In the genomic region with DNA sequence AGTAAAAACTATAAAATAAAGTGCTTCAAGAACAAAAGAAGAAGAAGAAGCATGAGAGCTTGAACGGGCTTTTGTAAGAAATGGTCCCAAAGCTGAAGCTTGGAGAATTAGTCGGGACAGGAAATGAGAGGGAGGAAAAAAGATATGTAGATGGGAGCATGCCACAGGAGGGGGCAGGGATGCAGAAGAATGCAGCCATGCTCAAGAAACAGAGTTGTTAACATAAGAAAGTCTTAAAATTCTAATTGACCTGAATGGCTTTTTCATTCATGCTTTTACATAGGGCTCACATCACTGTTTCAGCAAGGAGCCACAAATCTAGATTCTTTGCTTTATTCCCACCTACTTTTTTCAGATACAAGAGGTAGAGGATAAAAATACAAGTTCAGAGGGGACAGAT, we compare ENCODE assay signal across 1 cellular context.
TF ChIP-seq lines count a peak whose summit lies in the region.

No MANE protein-coding gene starts in this region.

TF ChIP-seq in GM23338, 12 proteins besides CTCF, POLR2A, EP300 and RAD21 (continued from another document):
- TF ChIP-seq, protein P1, sequence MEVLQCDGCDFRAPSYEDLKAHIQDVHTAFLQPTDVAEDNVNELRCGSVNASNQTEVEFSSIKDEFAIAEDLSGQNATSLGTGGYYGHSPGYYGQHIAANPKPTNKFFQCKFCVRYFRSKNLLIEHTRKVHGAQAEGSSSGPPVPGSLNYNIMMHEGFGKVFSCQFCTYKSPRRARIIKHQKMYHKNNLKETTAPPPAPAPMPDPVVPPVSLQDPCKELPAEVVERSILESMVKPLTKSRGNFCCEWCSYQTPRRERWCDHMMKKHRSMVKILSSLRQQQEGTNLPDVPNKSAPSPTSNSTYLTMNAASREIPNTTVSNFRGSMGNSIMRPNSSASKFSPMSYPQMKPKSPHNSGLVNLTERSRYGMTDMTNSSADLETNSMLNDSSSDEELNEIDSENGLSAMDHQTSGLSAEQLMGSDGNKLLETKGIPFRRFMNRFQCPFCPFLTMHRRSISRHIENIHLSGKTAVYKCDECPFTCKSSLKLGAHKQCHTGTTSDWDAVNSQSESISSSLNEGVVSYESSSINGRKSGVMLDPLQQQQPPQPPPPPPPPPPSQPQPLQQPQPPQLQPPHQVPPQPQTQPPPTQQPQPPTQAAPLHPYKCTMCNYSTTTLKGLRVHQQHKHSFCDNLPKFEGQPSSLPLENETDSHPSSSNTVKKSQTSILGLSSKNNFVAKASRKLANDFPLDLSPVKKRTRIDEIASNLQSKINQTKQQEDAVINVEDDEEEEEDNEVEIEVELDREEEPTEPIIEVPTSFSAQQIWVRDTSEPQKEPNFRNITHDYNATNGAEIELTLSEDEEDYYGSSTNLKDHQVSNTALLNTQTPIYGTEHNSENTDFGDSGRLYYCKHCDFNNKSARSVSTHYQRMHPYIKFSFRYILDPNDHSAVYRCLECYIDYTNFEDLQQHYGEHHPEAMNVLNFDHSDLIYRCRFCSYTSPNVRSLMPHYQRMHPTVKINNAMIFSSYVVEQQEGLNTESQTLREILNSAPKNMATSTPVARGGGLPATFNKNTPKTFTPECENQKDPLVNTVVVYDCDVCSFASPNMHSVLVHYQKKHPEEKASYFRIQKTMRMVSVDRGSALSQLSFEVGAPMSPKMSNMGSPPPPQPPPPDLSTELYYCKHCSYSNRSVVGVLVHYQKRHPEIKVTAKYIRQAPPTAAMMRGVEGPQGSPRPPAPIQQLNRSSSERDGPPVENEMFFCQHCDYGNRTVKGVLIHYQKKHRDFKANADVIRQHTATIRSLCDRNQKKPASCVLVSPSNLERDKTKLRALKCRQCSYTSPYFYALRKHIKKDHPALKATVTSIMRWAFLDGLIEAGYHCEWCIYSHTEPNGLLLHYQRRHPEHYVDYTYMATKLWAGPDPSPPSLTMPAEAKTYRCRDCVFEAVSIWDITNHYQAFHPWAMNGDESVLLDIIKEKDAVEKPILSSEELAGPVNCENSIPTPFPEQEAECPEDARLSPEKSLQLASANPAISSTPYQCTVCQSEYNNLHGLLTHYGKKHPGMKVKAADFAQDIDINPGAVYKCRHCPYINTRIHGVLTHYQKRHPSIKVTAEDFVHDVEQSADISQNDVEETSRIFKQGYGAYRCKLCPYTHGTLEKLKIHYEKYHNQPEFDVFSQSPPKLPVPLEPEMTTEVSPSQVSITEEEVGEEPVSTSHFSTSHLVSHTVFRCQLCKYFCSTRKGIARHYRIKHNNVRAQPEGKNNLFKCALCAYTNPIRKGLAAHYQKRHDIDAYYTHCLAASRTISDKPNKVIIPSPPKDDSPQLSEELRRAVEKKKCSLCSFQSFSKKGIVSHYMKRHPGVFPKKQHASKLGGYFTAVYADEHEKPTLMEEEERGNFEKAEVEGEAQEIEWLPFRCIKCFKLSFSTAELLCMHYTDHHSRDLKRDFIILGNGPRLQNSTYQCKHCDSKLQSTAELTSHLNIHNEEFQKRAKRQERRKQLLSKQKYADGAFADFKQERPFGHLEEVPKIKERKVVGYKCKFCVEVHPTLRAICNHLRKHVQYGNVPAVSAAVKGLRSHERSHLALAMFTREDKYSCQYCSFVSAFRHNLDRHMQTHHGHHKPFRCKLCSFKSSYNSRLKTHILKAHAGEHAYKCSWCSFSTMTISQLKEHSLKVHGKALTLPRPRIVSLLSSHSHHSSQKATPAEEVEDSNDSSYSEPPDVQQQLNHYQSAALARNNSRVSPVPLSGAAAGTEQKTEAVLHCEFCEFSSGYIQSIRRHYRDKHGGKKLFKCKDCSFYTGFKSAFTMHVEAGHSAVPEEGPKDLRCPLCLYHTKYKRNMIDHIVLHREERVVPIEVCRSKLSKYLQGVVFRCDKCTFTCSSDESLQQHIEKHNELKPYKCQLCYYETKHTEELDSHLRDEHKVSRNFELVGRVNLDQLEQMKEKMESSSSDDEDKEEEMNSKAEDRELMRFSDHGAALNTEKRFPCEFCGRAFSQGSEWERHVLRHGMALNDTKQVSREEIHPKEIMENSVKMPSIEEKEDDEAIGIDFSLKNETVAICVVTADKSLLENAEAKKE (CRISPR knock-in tag; IDR thresholded peaks at IDR 0.05), result peak; percentile 71; the same call in 1 of the 2 replicates
- peak; percentile 59; the same call in 1 of the 2 replicates for TF ChIP-seq NANOG (IDR thresholded peaks at IDR 0.05; ENCODE audit: borderline replicate concordance)
- no peak for TF ChIP-seq ZNF331 (CRISPR knock-in tag; IDR thresholded peaks at IDR 0.05; ENCODE audit: low read depth)
